In the genomic region with DNA sequence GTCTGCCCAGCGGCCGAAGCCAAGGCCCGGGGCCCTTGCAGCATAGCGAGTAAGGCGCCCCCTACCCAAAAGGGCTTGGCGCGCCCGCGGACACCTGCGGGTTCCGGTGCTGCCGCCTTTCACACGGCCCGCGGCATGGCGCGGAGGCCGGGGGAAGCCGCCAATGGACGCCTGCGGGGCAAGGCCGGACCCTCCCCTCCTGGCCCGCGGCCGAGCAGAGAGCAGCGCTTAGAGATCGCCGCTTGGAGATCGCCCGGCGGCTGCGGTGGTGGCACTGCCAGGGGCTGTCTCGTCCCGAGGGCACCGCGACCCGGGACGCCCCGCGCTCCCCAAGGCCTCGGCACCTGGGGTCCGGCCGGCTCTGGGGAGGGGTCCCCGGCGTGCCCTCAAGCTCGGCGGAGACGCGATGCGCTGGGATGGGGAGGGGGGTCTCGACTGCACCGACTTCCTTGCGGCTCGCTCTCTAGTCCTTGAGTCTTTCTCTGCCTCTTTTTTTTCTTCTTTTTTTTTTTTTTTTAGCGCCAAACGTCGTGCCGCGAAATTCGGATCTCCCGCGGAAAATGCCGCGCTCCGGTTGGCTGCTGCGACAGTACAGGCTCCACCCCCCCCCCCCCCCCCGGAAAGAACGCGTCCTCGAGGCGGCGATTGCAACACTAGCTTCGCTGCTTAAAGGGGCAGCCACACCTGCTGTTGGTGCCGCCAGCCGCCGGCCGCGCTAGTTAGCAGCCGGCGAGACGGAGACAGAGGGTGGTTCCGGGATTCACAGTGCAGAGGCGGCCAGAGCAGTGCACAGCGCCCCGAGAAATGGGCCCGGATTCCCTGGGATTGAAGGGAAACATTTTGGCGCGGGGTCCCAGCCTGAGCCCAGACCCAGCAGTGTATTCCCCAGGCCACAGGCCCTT, we compare ENCODE assay signal across 1 cellular context.
TF ChIP-seq lines count a peak whose summit lies in the region.

E2F2 (minus strand) TSS at position 484 of the 902 bp plus-strand sequence; CDS start at position 44, 440 bp downstream.

TF ChIP-seq in GM12878, 131 proteins besides CTCF, POLR2A, EP300 and RAD21 (continued from another document and continues in another):
- TF ChIP-seq, protein P1, sequence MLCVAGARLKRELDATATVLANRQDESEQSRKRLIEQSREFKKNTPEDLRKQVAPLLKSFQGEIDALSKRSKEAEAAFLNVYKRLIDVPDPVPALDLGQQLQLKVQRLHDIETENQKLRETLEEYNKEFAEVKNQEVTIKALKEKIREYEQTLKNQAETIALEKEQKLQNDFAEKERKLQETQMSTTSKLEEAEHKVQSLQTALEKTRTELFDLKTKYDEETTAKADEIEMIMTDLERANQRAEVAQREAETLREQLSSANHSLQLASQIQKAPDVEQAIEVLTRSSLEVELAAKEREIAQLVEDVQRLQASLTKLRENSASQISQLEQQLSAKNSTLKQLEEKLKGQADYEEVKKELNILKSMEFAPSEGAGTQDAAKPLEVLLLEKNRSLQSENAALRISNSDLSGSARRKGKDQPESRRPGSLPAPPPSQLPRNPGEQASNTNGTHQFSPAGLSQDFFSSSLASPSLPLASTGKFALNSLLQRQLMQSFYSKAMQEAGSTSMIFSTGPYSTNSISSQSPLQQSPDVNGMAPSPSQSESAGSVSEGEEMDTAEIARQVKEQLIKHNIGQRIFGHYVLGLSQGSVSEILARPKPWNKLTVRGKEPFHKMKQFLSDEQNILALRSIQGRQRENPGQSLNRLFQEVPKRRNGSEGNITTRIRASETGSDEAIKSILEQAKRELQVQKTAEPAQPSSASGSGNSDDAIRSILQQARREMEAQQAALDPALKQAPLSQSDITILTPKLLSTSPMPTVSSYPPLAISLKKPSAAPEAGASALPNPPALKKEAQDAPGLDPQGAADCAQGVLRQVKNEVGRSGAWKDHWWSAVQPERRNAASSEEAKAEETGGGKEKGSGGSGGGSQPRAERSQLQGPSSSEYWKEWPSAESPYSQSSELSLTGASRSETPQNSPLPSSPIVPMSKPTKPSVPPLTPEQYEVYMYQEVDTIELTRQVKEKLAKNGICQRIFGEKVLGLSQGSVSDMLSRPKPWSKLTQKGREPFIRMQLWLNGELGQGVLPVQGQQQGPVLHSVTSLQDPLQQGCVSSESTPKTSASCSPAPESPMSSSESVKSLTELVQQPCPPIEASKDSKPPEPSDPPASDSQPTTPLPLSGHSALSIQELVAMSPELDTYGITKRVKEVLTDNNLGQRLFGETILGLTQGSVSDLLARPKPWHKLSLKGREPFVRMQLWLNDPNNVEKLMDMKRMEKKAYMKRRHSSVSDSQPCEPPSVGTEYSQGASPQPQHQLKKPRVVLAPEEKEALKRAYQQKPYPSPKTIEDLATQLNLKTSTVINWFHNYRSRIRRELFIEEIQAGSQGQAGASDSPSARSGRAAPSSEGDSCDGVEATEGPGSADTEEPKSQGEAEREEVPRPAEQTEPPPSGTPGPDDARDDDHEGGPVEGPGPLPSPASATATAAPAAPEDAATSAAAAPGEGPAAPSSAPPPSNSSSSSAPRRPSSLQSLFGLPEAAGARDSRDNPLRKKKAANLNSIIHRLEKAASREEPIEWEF (IDR thresholded peaks at IDR 0.05; ENCODE audit: insufficient replicate concordance, low read depth, low read length) = no peak
- TF ChIP-seq PKNOX1 (IDR thresholded peaks at IDR 0.05) (no peak), HSF1 (IDR thresholded peaks at IDR 0.05; ENCODE audit: low read depth, low read length) (no peak), BCLAF1 (IDR thresholded peaks at IDR 0.05) (no peak), CBX5 (IDR thresholded peaks at IDR 0.05; ENCODE audit: low read depth) (no peak), FOS (IDR thresholded peaks at IDR 0.05; ENCODE audit: borderline replicate concordance, extremely low read depth, insufficient read length) (no peak), NR2C2 (IDR thresholded peaks at IDR 0.05; ENCODE audit: borderline replicate concordance, control insufficient read depth, insufficient read length, low read depth) (no peak), SREBF1 (IDR thresholded peaks at IDR 0.05; ENCODE audit: low read length) (no peak), LARP7 (IDR thresholded peaks at IDR 0.05) (no peak; the same call in 1 of the 2 replicates), CHD1 (IDR thresholded peaks at IDR 0.05; ENCODE audit: low read depth, low read length) (no peak), EZH2 (IDR thresholded peaks at IDR 0.05; ENCODE audit: borderline replicate concordance, control insufficient read depth, low read depth, low read length) (no peak), MTA3 (IDR thresholded peaks at IDR 0.05; ENCODE audit: borderline replicate concordance, low read length) (no peak), PAX5 (IDR thresholded peaks at IDR 0.05; ENCODE audit: borderline replicate concordance, low read depth, low read length) (no peak), ATF2 (IDR thresholded peaks at IDR 0.05; ENCODE audit: low read length) (no peak), IRF4 (IDR thresholded peaks at IDR 0.05; ENCODE audit: low read depth, low read length) (no peak), CHD4 (IDR thresholded peaks at IDR 0.05) (no peak), MYC (IDR thresholded peaks at IDR 0.05; ENCODE audit: insufficient read depth, insufficient read length, insufficient replicate concordance, low read length, severe bottlenecking) (no peak), ETV6 (conservative IDR thresholded peaks at IDR 0.05 in 1 of 2, IDR thresholded peaks at IDR 0.05 in 1 of 2; ENCODE audit: borderline replicate concordance in 1 of 2, low read depth in 1 of 2) (no peak), FOXM1 (IDR thresholded peaks at IDR 0.05; ENCODE audit: low read depth, low read length) (0 out of 2 replicates have a peak, but pooled peaks have one; percentile 53), TCF7 (IDR thresholded peaks at IDR 0.05; ENCODE audit: borderline replicate concordance) (no peak), BMI1 (IDR thresholded peaks at IDR 0.05; ENCODE audit: borderline replicate concordance) (no peak), ZNF274 (IDR thresholded peaks at IDR 0.05; ENCODE audit: insufficient read depth, insufficient read length) (no peak), SMARCA5 (IDR thresholded peaks at IDR 0.05) (no peak), DPF2 (IDR thresholded peaks at IDR 0.05) (0 out of 2 replicates have a peak, but pooled peaks have one; percentile 28), YY1 (IDR thresholded peaks at IDR 0.05; ENCODE audit: low read depth, low read length) (no peak), JUNB (IDR thresholded peaks at IDR 0.05) (no peak), WRNIP1 (IDR thresholded peaks at IDR 0.05; ENCODE audit: borderline replicate concordance, low read depth, low read length) (no peak), ZNF384 (IDR thresholded peaks at IDR 0.05; ENCODE audit: borderline replicate concordance, low read depth, low read length) (peak; percentile 92), ZBTB33 (IDR thresholded peaks at IDR 0.05) (no peak), CBFB (IDR thresholded peaks at IDR 0.05; ENCODE audit: low read depth) (0 out of 2 replicates have a peak, but pooled peaks have one; percentile 26), YBX1 (IDR thresholded peaks at IDR 0.05) (no peak), ZSCAN29 (IDR thresholded peaks at IDR 0.05) (no peak), CREB1 (IDR thresholded peaks at IDR 0.05; ENCODE audit: low read depth) (peak; percentile 80)
- TF ChIP-seq, protein P2, sequence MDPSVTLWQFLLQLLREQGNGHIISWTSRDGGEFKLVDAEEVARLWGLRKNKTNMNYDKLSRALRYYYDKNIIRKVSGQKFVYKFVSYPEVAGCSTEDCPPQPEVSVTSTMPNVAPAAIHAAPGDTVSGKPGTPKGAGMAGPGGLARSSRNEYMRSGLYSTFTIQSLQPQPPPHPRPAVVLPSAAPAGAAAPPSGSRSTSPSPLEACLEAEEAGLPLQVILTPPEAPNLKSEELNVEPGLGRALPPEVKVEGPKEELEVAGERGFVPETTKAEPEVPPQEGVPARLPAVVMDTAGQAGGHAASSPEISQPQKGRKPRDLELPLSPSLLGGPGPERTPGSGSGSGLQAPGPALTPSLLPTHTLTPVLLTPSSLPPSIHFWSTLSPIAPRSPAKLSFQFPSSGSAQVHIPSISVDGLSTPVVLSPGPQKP (IDR thresholded peaks at IDR 0.05; ENCODE audit: low read depth, low read length) = no peak
- TF ChIP-seq, protein P3, sequence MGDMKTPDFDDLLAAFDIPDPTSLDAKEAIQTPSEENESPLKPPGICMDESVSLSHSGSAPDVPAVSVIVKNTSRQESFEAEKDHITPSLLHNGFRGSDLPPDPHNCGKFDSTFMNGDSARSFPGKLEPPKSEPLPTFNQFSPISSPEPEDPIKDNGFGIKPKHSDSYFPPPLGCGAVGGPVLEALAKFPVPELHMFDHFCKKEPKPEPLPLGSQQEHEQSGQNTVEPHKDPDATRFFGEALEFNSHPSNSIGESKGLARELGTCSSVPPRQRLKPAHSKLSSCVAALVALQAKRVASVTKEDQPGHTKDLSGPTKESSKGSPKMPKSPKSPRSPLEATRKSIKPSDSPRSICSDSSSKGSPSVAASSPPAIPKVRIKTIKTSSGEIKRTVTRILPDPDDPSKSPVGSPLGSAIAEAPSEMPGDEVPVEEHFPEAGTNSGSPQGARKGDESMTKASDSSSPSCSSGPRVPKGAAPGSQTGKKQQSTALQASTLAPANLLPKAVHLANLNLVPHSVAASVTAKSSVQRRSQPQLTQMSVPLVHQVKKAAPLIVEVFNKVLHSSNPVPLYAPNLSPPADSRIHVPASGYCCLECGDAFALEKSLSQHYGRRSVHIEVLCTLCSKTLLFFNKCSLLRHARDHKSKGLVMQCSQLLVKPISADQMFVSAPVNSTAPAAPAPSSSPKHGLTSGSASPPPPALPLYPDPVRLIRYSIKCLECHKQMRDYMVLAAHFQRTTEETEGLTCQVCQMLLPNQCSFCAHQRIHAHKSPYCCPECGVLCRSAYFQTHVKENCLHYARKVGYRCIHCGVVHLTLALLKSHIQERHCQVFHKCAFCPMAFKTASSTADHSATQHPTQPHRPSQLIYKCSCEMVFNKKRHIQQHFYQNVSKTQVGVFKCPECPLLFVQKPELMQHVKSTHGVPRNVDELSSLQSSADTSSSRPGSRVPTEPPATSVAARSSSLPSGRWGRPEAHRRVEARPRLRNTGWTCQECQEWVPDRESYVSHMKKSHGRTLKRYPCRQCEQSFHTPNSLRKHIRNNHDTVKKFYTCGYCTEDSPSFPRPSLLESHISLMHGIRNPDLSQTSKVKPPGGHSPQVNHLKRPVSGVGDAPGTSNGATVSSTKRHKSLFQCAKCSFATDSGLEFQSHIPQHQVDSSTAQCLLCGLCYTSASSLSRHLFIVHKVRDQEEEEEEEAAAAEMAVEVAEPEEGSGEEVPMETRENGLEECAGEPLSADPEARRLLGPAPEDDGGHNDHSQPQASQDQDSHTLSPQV (IDR thresholded peaks at IDR 0.05) = no peak
